8 cellular contexts compared by ENCODE assay signal in genomic region chr14:103386632-103387329, GRCh38. TPM values are rescaled to one million over a fixed set of nuclear protein-coding genes. Genes with fewer than 3 reads are reported as not detected.
DNase-seq lines count a peak whose midpoint lies in the region; ATAC-seq lines count a peak whose summit lies in the region.

No MANE protein-coding gene starts in this region.

- H3K4me3 Mint-ChIP-seq in activated T-cell treated with anti-CD3 and anti-CD28 coated beads, Interleukin-2, amount 50 U/mL, for 24 hours, result peak overlapping the region; percentile 96
- peak overlapping the region; percentile 95 to 98 for H3K4me3 Mint-ChIP-seq in stimulated activated naive B cell treated with anti-CD40 and anti-IgM and Interleukin-4, amounts not matched to agents 10 μg/mL and 1 μg/mL and 100 μg/mL, for 72 hours

- no peak overlapping the region for H3K27ac ChIP-seq in iPS-18a (ENCODE audit: low read length)

- peaks cover 16% of the 10 kb centered on the region for H3K4me1 ChIP-seq in iPS-18a (ENCODE audit: control insufficient read depth, low read depth, low read length)

- H3K27me3 ChIP-seq in iPS-18a (ENCODE audit: control insufficient read depth, insufficient read depth, low read length), result peaks cover 18% of the 10 kb centered on the region

- no peaks in the 10 kb centered on the region for H3K9me3 ChIP-seq in iPS-18a (ENCODE audit: control insufficient read depth, low read depth, low read length)

- no peak for DNase-seq in activated T-cell treated with anti-CD3 and anti-CD28 coated beads, Interleukin-2, amount 50 U/mL, for 24 hours
- DNase-seq in activated T-cell treated with anti-CD3 and anti-CD28 coated beads for 4 hours, result no peak
- no peak for DNase-seq in activated naive CD4-positive, alpha-beta T cell treated with anti-CD3 and anti-CD28 coated beads, Interleukin-2, amount 50 U/mL, for 72 hours (ENCODE audit: low spot score in 2 of 2)
- DNase-seq in stimulated activated naive B cell treated with anti-CD40 and anti-IgM and Interleukin-4, amounts not matched to agents 10 μg/mL and 1 μg/mL and 100 μg/mL, for 72 hours, result no peak
- no peak for DNase-seq in activated CD4-positive, CD25-positive, alpha-beta regulatory T cell (lab: John Stamatoyannopoulos, UW)
- no peak for DNase-seq in mucosa of gallbladder (ENCODE audit: low spot score)

- peaks cover 3% of the 10 kb centered on the region for H3K36me3 ChIP-seq in iPS-18a (ENCODE audit: control insufficient read depth, low read depth, low read length)

- H3K27me3 Mint-ChIP-seq in activated T-cell treated with anti-CD3 and anti-CD28 coated beads, Interleukin-2, amount 50 U/mL, for 24 hours, result no peaks in the 10 kb centered on the region
- H3K27me3 Mint-ChIP-seq in stimulated activated naive B cell treated with anti-CD40 and anti-IgM and Interleukin-4, amounts not matched to agents 10 μg/mL and 1 μg/mL and 100 μg/mL, for 72 hours, result peaks cover 2 to 8% of the 10 kb centered on the region in 2 donors

- H3K36me3 Mint-ChIP-seq in activated T-cell treated with anti-CD3 and anti-CD28 coated beads, Interleukin-2, amount 50 U/mL, for 24 hours (ENCODE audit: low read depth), result peaks cover 30% of the 10 kb centered on the region
- H3K36me3 Mint-ChIP-seq in activated naive CD4-positive, alpha-beta T cell treated with anti-CD3 and anti-CD28 coated beads, Interleukin-2, amount 50 U/mL, for 72 hours, result peaks cover 7 to 12% of the 10 kb centered on the region in 2 donors
- H3K36me3 Mint-ChIP-seq in stimulated activated naive B cell treated with anti-CD40 and anti-IgM and Interleukin-4, amounts not matched to agents 10 μg/mL and 1 μg/mL and 100 μg/mL, for 72 hours, result peaks cover 0 to 6% of the 10 kb centered on the region in 2 donors

- H3K9me3 Mint-ChIP-seq in activated T-cell treated with anti-CD3 and anti-CD28 coated beads, Interleukin-2, amount 50 U/mL, for 24 hours, result no peaks in the 10 kb centered on the region
- no peaks in the 10 kb centered on the region for H3K9me3 Mint-ChIP-seq in activated naive CD4-positive, alpha-beta T cell treated with anti-CD3 and anti-CD28 coated beads, Interleukin-2, amount 50 U/mL, for 72 hours
- H3K9me3 Mint-ChIP-seq in stimulated activated naive B cell treated with anti-CD40 and anti-IgM and Interleukin-4, amounts not matched to agents 10 μg/mL and 1 μg/mL and 100 μg/mL, for 72 hours, result no peaks in the 10 kb centered on the region

- peak overlapping the region; percentile 96 for H3K27ac Mint-ChIP-seq in activated T-cell treated with anti-CD3 and anti-CD28 coated beads, Interleukin-2, amount 50 U/mL, for 24 hours
- peak overlapping the region; percentile 96 to 98 for H3K27ac Mint-ChIP-seq in activated naive CD4-positive, alpha-beta T cell treated with anti-CD3 and anti-CD28 coated beads, Interleukin-2, amount 50 U/mL, for 72 hours
- peak overlapping the region; percentile 98 for H3K27ac Mint-ChIP-seq in stimulated activated naive B cell treated with anti-CD40 and anti-IgM and Interleukin-4, amounts not matched to agents 10 μg/mL and 1 μg/mL and 100 μg/mL, for 72 hours

- peaks cover 52% of the 10 kb centered on the region for H3K4me1 Mint-ChIP-seq in activated T-cell treated with anti-CD3 and anti-CD28 coated beads, Interleukin-2, amount 50 U/mL, for 24 hours (ENCODE audit: low read depth)
- peaks cover 17 to 48% of the 10 kb centered on the region in 2 donors for H3K4me1 Mint-ChIP-seq in stimulated activated naive B cell treated with anti-CD40 and anti-IgM and Interleukin-4, amounts not matched to agents 10 μg/mL and 1 μg/mL and 100 μg/mL, for 72 hours

- H3K9ac ChIP-seq in iPS-18a (ENCODE audit: low read length), result peak overlapping the region; percentile 87

- peak overlapping the region; percentile 96 for H3K4me3 ChIP-seq in iPS-18a (ENCODE audit: low read length)

- ATAC-seq in activated naive CD4-positive, alpha-beta T cell treated with anti-CD3 and anti-CD28 coated beads, Interleukin-2, amount 50 U/mL, for 72 hours, result no peak
- ATAC-seq in stimulated activated naive B cell treated with anti-CD40 and anti-IgM and Interleukin-4, amounts not matched to agents 10 μg/mL and 1 μg/mL and 100 μg/mL, for 72 hours (replicated peaks), result no peak
- no peak for ATAC-seq in GM19452 (IDR thresholded peaks at IDR 0.05; ENCODE audit: unreplicated experiment)

RNA-seq across cellular contexts. Expression of gene MARK3, which starts 1.6 kb away (rescaled TPM):
- total RNA-seq in activated naive CD4-positive, alpha-beta T cell treated with anti-CD3 and anti-CD28 coated beads, Interleukin-2, amount 50 U/mL, for 72 hours, result 10 to 100 TPM; 67.0 to 91.4 TPM
- total RNA-seq in mucosa of gallbladder, result 72.3 TPM

RNA-seq across cellular contexts. Expression of gene EIF5, which starts 52.7 kb away (rescaled TPM):
- total RNA-seq in activated naive CD4-positive, alpha-beta T cell treated with anti-CD3 and anti-CD28 coated beads, Interleukin-2, amount 50 U/mL, for 72 hours, result 100 to 1,000 TPM; 154 to 243 TPM
- total RNA-seq in mucosa of gallbladder, result 265 TPM
